ENCODE assay signal across 1 cellular context in genomic region chr3:193851941-193852674, GRCh38.
TF ChIP-seq lines count a peak whose summit lies in the region.

No MANE protein-coding gene starts in this region.

TF ChIP-seq in K562, 482 proteins besides CTCF, POLR2A, EP300 and RAD21 (continued from another document):
- TF ChIP-seq SP2 (IDR thresholded peaks at IDR 0.05; ENCODE audit: extremely low read depth, low read depth, low read length, poor library complexity, severe bottlenecking): no peak
- no peak for TF ChIP-seq ZNF668 (CRISPR knock-in tag; IDR thresholded peaks at IDR 0.05)
- TF ChIP-seq MAFG (tag; conservative IDR thresholded peaks at IDR 0.05): peak; percentile 36; the same call in 1 of the 2 replicates
- TF ChIP-seq ZNF592 (IDR thresholded peaks at IDR 0.05): peak; percentile 77; the same call in 1 of the 2 replicates
- no peak for TF ChIP-seq ZNF217 (CRISPR knock-in tag; IDR thresholded peaks at IDR 0.05)
- TF ChIP-seq MAFF (IDR thresholded peaks at IDR 0.05; ENCODE audit: low read length): peak; percentile 11; the same call in 1 of the 2 replicates
- no peak for TF ChIP-seq EGR1 (conservative IDR thresholded peaks at IDR 0.05)
- no peak for TF ChIP-seq EZH2 (IDR thresholded peaks at IDR 0.05; ENCODE audit: borderline replicate concordance, low read depth, low read length)
- TF ChIP-seq SNAPC5 (CRISPR knock-in tag; IDR thresholded peaks at IDR 0.05): no peak
- TF ChIP-seq ZNF133 (CRISPR knock-in tag; IDR thresholded peaks at IDR 0.05): no peak
- TF ChIP-seq TRIM25 (IDR thresholded peaks at IDR 0.05; ENCODE audit: borderline replicate concordance): no peak
- TF ChIP-seq ZNF444 (CRISPR knock-in tag; IDR thresholded peaks at IDR 0.05): no peak
- TF ChIP-seq ZNF695 (CRISPR knock-in tag; IDR thresholded peaks at IDR 0.05): no peak
- no peak for TF ChIP-seq KDM1A (IDR thresholded peaks at IDR 0.05)
- no peak for TF ChIP-seq ZNF75A (CRISPR knock-in tag; IDR thresholded peaks at IDR 0.05)
- no peak for TF ChIP-seq ZNF76 (CRISPR knock-in tag; IDR thresholded peaks at IDR 0.05; ENCODE audit: borderline replicate concordance)
- peak; percentile 75 for TF ChIP-seq ZNF175 (CRISPR knock-in tag; IDR thresholded peaks at IDR 0.05; ENCODE audit: low read depth)
- TF ChIP-seq, protein P1, sequence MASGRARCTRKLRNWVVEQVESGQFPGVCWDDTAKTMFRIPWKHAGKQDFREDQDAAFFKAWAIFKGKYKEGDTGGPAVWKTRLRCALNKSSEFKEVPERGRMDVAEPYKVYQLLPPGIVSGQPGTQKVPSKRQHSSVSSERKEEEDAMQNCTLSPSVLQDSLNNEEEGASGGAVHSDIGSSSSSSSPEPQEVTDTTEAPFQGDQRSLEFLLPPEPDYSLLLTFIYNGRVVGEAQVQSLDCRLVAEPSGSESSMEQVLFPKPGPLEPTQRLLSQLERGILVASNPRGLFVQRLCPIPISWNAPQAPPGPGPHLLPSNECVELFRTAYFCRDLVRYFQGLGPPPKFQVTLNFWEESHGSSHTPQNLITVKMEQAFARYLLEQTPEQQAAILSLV (tag; IDR thresholded peaks at IDR 0.05): no peak
- TF ChIP-seq, protein P2, sequence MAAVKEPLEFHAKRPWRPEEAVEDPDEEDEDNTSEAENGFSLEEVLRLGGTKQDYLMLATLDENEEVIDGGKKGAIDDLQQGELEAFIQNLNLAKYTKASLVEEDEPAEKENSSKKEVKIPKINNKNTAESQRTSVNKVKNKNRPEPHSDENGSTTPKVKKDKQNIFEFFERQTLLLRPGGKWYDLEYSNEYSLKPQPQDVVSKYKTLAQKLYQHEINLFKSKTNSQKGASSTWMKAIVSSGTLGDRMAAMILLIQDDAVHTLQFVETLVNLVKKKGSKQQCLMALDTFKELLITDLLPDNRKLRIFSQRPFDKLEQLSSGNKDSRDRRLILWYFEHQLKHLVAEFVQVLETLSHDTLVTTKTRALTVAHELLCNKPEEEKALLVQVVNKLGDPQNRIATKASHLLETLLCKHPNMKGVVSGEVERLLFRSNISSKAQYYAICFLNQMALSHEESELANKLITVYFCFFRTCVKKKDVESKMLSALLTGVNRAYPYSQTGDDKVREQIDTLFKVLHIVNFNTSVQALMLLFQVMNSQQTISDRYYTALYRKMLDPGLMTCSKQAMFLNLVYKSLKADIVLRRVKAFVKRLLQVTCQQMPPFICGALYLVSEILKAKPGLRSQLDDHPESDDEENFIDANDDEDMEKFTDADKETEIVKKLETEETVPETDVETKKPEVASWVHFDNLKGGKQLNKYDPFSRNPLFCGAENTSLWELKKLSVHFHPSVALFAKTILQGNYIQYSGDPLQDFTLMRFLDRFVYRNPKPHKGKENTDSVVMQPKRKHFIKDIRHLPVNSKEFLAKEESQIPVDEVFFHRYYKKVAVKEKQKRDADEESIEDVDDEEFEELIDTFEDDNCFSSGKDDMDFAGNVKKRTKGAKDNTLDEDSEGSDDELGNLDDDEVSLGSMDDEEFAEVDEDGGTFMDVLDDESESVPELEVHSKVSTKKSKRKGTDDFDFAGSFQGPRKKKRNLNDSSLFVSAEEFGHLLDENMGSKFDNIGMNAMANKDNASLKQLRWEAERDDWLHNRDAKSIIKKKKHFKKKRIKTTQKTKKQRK (IDR thresholded peaks at IDR 0.05; ENCODE audit: borderline replicate concordance, low read depth, low read length): no peak
- no peak for TF ChIP-seq ZEB2 (IDR thresholded peaks at IDR 0.05)
- TF ChIP-seq TCF7 (IDR thresholded peaks at IDR 0.05; ENCODE audit: borderline replicate concordance): no peak
- no peak for TF ChIP-seq GTF2E2 (tag; IDR thresholded peaks at IDR 0.05)
- TF ChIP-seq PRMT5 (CRISPR knock-in tag; IDR thresholded peaks at IDR 0.05): no peak
- no peak for TF ChIP-seq ZNF830 (CRISPR knock-in tag; IDR thresholded peaks at IDR 0.05)
- TF ChIP-seq, protein P3, sequence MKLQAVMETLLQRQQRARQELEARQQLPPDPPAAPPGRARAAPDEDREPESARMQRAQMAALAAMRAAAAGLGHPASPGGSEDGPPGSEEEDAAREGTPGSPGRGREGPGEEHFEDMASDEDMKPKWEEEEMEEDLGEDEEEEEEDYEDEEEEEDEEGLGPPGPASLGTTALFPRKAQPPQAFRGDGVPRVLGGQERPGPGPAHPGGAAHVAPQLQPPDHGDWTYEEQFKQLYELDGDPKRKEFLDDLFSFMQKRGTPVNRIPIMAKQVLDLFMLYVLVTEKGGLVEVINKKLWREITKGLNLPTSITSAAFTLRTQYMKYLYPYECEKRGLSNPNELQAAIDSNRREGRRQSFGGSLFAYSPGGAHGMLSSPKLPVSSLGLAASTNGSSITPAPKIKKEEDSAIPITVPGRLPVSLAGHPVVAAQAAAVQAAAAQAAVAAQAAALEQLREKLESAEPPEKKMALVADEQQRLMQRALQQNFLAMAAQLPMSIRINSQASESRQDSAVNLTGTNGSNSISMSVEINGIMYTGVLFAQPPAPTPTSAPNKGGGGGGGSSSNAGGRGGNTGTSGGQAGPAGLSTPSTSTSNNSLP (IDR thresholded peaks at IDR 0.05; ENCODE audit: borderline replicate concordance, low read depth, low read length): no peak
